Comparison of ENCODE assay signal across 8 cellular contexts in genomic region chr12:19033244-19033643, GRCh38.
"Had no signal": no experiment of that assay in that cellular context is flagged by ENCODE, and none has a peak within 500 bp of the region (broad histone marks: within the 10 kb centered on the region; RNA-seq: fewer than 3 reads in every experiment).

No MANE protein-coding gene starts in this region.

- H3K27ac ChIP-seq: GM23248, HL-60 had no signal

- H3K4me3 ChIP-seq: GM23248, HAP-1 had no signal

- DNase-seq: GM23248, GOT3, H7, HFFc6, KBM-7 had no signal

- H3K36me3 ChIP-seq: HAP-1 had no signal

- H3K4me1 ChIP-seq: HAP-1 had no signal

- FAIRE-seq: HepG2 had no signal
